8 cellular contexts compared by ENCODE assay signal in genomic region chr2:241217320-241218031, GRCh38. TPM values are rescaled to one million over a fixed set of nuclear protein-coding genes. Genes with fewer than 3 reads are reported as not detected.
DNase-seq lines count a peak whose midpoint lies in the region; ATAC-seq and TF ChIP-seq lines count a peak whose summit lies in the region.

No MANE protein-coding gene starts in this region.

- no peaks in the 10 kb centered on the region for H3K36me3 Mint-ChIP-seq in activated T-cell treated with anti-CD3 and anti-CD28 coated beads, Interleukin-2, amount 50 U/mL, for 4 hours (ENCODE audit: insufficient read depth)
- peaks cover 2% of the 10 kb centered on the region for H3K36me3 Mint-ChIP-seq in mesothelial cell of epicardium

- peak; percentile 57 for DNase-seq in Caki2 (ENCODE audit: low read depth)
- peak; percentile 71 for DNase-seq in NCI-H510A (lab: John Stamatoyannopoulos, UW)
- peak; percentile 18 for DNase-seq in activated T-cell treated with anti-CD3 and anti-CD28 coated beads, Interleukin-2, amount 50 U/mL, for 4 hours
- peak; percentile 58 to 71 for DNase-seq in mesothelial cell of epicardium (ENCODE audit: low spot score in 2 of 2, unreplicated experiment in 2 of 2)
- DNase-seq in stimulated activated naive CD8-positive, alpha-beta T cell treated with anti-CD3 and anti-CD28 coated beads, Interleukin-15, amount 100 ng/mL, for 72 hours: peak; percentile 38 to 41

- in situ Hi-C loops in Caki2 (cut with HindIII; ENCODE audit: low pct_unique_long_range_greater_than_20kb, low sequenced_read_pairs): no loop called here

- H3K9me3 Mint-ChIP-seq in activated T-cell treated with anti-CD3 and anti-CD28 coated beads, Interleukin-2, amount 50 U/mL, for 4 hours: no peaks in the 10 kb centered on the region
- no peaks in the 10 kb centered on the region for H3K9me3 Mint-ChIP-seq in mesothelial cell of epicardium
- H3K9me3 Mint-ChIP-seq in stimulated activated naive CD8-positive, alpha-beta T cell treated with anti-CD3 and anti-CD28 coated beads, Interleukin-15, amount 100 ng/mL, for 72 hours: no peaks in the 10 kb centered on the region

- peaks cover 2% of the 10 kb centered on the region for H3K27me3 Mint-ChIP-seq in activated T-cell treated with anti-CD3 and anti-CD28 coated beads, Interleukin-2, amount 50 U/mL, for 4 hours (ENCODE audit: low read depth)
- peaks cover 12% of the 10 kb centered on the region for H3K27me3 Mint-ChIP-seq in mesothelial cell of epicardium (ENCODE audit: low read depth)
- peaks cover 23% of the 10 kb centered on the region for H3K27me3 Mint-ChIP-seq in stimulated activated naive CD8-positive, alpha-beta T cell treated with anti-CD3 and anti-CD28 coated beads, Interleukin-15, amount 100 ng/mL, for 72 hours

- H3K4me1 Mint-ChIP-seq in activated T-cell treated with anti-CD3 and anti-CD28 coated beads, Interleukin-2, amount 50 U/mL, for 4 hours (ENCODE audit: low read depth): peaks cover 12% of the 10 kb centered on the region
- H3K4me1 Mint-ChIP-seq in mesothelial cell of epicardium: peaks cover 15% of the 10 kb centered on the region
- H3K4me1 Mint-ChIP-seq in stimulated activated naive CD8-positive, alpha-beta T cell treated with anti-CD3 and anti-CD28 coated beads, Interleukin-15, amount 100 ng/mL, for 72 hours: peaks cover 27% of the 10 kb centered on the region

- H3K27ac Mint-ChIP-seq in mesothelial cell of epicardium: peak overlapping the region; percentile 71
- peak overlapping the region in 1 of 2 donors; percentile 91 for H3K27ac Mint-ChIP-seq in stimulated activated naive CD8-positive, alpha-beta T cell treated with anti-CD3 and anti-CD28 coated beads, Interleukin-15, amount 100 ng/mL, for 72 hours

- no peak for TF ChIP-seq CTCF in mesothelial cell of epicardium (IDR thresholded peaks at IDR 0.05; ENCODE audit: unreplicated experiment)

- peak overlapping the region; percentile 69 for H3K4me3 Mint-ChIP-seq in activated T-cell treated with anti-CD3 and anti-CD28 coated beads, Interleukin-2, amount 50 U/mL, for 4 hours
- H3K4me3 Mint-ChIP-seq in mesothelial cell of epicardium: peak overlapping the region; percentile 71
- peak overlapping the region; percentile 69 to 82 for H3K4me3 Mint-ChIP-seq in stimulated activated naive CD8-positive, alpha-beta T cell treated with anti-CD3 and anti-CD28 coated beads, Interleukin-15, amount 100 ng/mL, for 72 hours

- ATAC-seq in GM21825 (IDR thresholded peaks at IDR 0.05; ENCODE audit: unreplicated experiment) (peak; percentile 50), esophagus mucosa (peak; percentile 49), GM19452 (IDR thresholded peaks at IDR 0.05; ENCODE audit: unreplicated experiment) (no peak)
- peak; percentile 39 to 40 for ATAC-seq in activated T-cell treated with anti-CD3 and anti-CD28 coated beads, Interleukin-2, amount 50 U/mL, for 4 hours
- peak; percentile 53 for ATAC-seq in stimulated activated naive CD8-positive, alpha-beta T cell treated with anti-CD3 and anti-CD28 coated beads, Interleukin-15, amount 100 ng/mL, for 72 hours

RNA-seq across cellular contexts. Expression of gene ANO7, which starts 29.0 kb away (rescaled TPM):
- total RNA-seq in Caki2 (2014; rRNA removed; shearing (Covaris generic); ENCODE audit: low replicate concordance): 1.1 TPM in 1 of 2 replicates, not detected in the other
- total RNA-seq in activated T-cell treated with anti-CD3 and anti-CD28 coated beads, Interleukin-2, amount 50 U/mL, for 4 hours: under 1 TPM; 0.60 to 0.76 (median 0.63) TPM
- total RNA-seq in esophagus mucosa (0.12 TPM), mesothelial cell of epicardium (3.8 to 4.5 TPM (median 3.8 TPM) in 3 replicates)

Comparison
In these comparisons a context has a peak if more than half of its experiments do, and no peak if none do; other contexts are left out.
1. DNase-seq: peak in every context shown above with its lines; median percentile 71 in NCI-H510A; 64 in mesothelial cell of epicardium; 57 in Caki2; 40 in stimulated activated naive CD8-positive, alpha-beta T cell treated with anti-CD3 and anti-CD28 coated beads, Interleukin-15, amount 100 ng/mL, for 72 hours; 18 in activated T-cell treated with anti-CD3 and anti-CD28 coated beads, Interleukin-2, amount 50 U/mL, for 4 hours.